14 cellular contexts compared by ENCODE assay signal in the genomic region with DNA sequence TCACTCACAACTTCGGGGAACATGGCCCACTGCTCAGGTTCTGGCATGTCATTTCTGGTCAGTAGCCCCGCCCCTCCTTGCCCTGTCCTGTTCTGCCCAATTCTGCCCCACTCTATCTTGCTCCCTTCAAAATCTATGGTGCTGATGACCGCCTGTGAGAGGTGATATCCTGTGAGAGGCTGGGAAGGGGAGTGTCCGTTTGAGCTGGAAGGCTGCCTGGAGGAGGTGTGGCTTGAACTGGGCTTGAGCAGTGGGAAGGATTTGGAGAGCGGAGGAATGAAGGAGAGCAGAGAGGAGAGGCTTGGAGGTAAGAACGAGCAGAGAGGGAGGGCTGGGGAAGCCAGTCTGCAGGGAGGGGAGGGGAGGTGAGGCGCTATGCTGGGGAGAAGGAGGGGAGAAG.
A peak's percentile ranks its signal among the peaks of the same experiment; 100 is the strongest.
DNase-seq lines count a peak whose midpoint lies in the region; ATAC-seq and TF ChIP-seq lines count a peak whose summit lies in the region.
"Had no signal": no experiment of that assay in that cellular context is flagged by ENCODE, and none has a peak within 500 bp of the region (broad histone marks: within the 10 kb centered on the region; RNA-seq: fewer than 3 reads in every experiment).

No MANE protein-coding gene starts in this region.

- H2AK9ac ChIP-seq in IMR-90 (replicated peaks; ENCODE audit: low read depth, low read length, poor library complexity): no peak overlapping the region

- H3K18ac ChIP-seq in IMR-90 (ENCODE audit: low read depth, low read length): no peak overlapping the region
- H3K18ac ChIP-seq in mesendoderm (ENCODE audit: low read length): no peak overlapping the region

- ATAC-seq in IMR-90 (ENCODE audit: low read depth) (peak; percentile 85), HG02981 (IDR thresholded peaks at IDR 0.05; ENCODE audit: unreplicated experiment) (no peak)
- ATAC-seq in stimulated activated naive CD8-positive, alpha-beta T cell treated with anti-CD3 and anti-CD28 coated beads, Interleukin-15, amount 100 ng/mL, for 72 hours: no peak
- ATAC-seq: CD8-positive, alpha-beta T cell had no signal

- H2AK5ac ChIP-seq in IMR-90 (ENCODE audit: low read depth, low read length) (no peak overlapping the region), mesendoderm (ENCODE audit: low read length) (no peak overlapping the region)

- H3K36me3 ChIP-seq in IMR-90 (ENCODE audit: control insufficient read depth, insufficient read depth, low read length) (no peaks in the 10 kb centered on the region), mesendoderm (ENCODE audit: control insufficient read depth, insufficient read depth, low read length) (no peaks in the 10 kb centered on the region)
- H3K36me3 ChIP-seq: WERI-Rb-1 had no signal

- H3K4me3 Mint-ChIP-seq in Calu3 (ENCODE audit: low read depth, unreplicated experiment): no peak overlapping the region
- H3K4me3 Mint-ChIP-seq in stimulated activated naive CD8-positive, alpha-beta T cell treated with anti-CD3 and anti-CD28 coated beads, Interleukin-15, amount 100 ng/mL, for 72 hours: no peak overlapping the region
- H3K4me3 Mint-ChIP-seq: activated T-cell treated with anti-CD3 and anti-CD28 coated beads, Interleukin-2, amount 50 U/mL, for 24 hours; CD8-positive, alpha-beta T cell had no signal

- H3K79me2 ChIP-seq in mesendoderm (ENCODE audit: control insufficient read depth, insufficient read depth, low read length): no peaks in the 10 kb centered on the region

- no peak overlapping the region for H2BK20ac ChIP-seq in IMR-90 (ENCODE audit: low read depth, low read length)

- H2BK120ac ChIP-seq in IMR-90 (ENCODE audit: low read depth, low read length): no peak overlapping the region
- no peak overlapping the region for H2BK120ac ChIP-seq in mesendoderm (ENCODE audit: low read depth, low read length)

- DNase-seq in Calu3 (peak; percentile 19), IMR-90 (peak; percentile 56), dorsolateral prefrontal cortex (peak in 2 of 10 donors; percentile 30 to 40), mesendoderm (peak; percentile 48), OCI-M2 (lab: John Stamatoyannopoulos, UW; ENCODE audit: unreplicated experiment) (no peak), HuH-7 (ENCODE audit: low spot score) (no peak)
- no peak for DNase-seq in stimulated activated naive CD8-positive, alpha-beta T cell treated with anti-CD3 and anti-CD28 coated beads, Interleukin-15, amount 100 ng/mL, for 72 hours
- DNase-seq: activated T-cell treated with anti-CD3 and anti-CD28 coated beads, Interleukin-2, amount 50 U/mL, for 24 hours; CD8-positive, alpha-beta T cell; central memory CD4-positive, alpha-beta T cell; NCI-H345; SHP77; WERI-Rb-1 had no signal

- peaks cover 9% of the 10 kb centered on the region for H3K4me1 Mint-ChIP-seq in Calu3 (ENCODE audit: low read depth, unreplicated experiment)
- no peaks in the 10 kb centered on the region for H3K4me1 Mint-ChIP-seq in stimulated activated naive CD8-positive, alpha-beta T cell treated with anti-CD3 and anti-CD28 coated beads, Interleukin-15, amount 100 ng/mL, for 72 hours

- H3K4ac ChIP-seq in IMR-90 (ENCODE audit: low read depth, low read length) (no peak overlapping the region), mesendoderm (ENCODE audit: low read depth, low read length) (no peak overlapping the region)

- no peak overlapping the region for H4K5ac ChIP-seq in IMR-90 (ENCODE audit: low read depth, low read length)
- no peak overlapping the region for H4K5ac ChIP-seq in mesendoderm (ENCODE audit: low read length)

- no peak overlapping the region for H3K9ac ChIP-seq in IMR-90 (ENCODE audit: low read depth, low read length)
- H3K9ac ChIP-seq in mesendoderm (ENCODE audit: low read length): no peak overlapping the region

- peaks cover 15% of the 10 kb centered on the region for H3K27me3 ChIP-seq in IMR-90 (ENCODE audit: control insufficient read depth, insufficient read depth, low read length)
- no peaks in the 10 kb centered on the region for H3K27me3 ChIP-seq in dorsolateral prefrontal cortex
- no peaks in the 10 kb centered on the region for H3K27me3 ChIP-seq in mesendoderm (ENCODE audit: insufficient read depth, low read length, poor library complexity)

- no peaks in the 10 kb centered on the region for H3K9me3 ChIP-seq in IMR-90 (ENCODE audit: control insufficient read depth, insufficient read depth, low read length)

- BruUV-seq in Calu3 (replicated peaks; lab: Mats Ljungman, UMichigan) (no TSS peak), IMR-90 (replicated peaks; lab: Mats Ljungman, UMichigan) (no TSS peak)

- H3K23ac ChIP-seq in IMR-90 (ENCODE audit: low read depth, low read length): no peak overlapping the region
- H3K23ac ChIP-seq in mesendoderm (ENCODE audit: low read length): no peak overlapping the region

- dilution Hi-C loops in IMR-90 (cut with HindIII; ENCODE audit: low sequenced_read_pairs, unreplicated experiment): no loop called here

- TF ChIP-seq CTCF in Calu3 (IDR thresholded peaks at IDR 0.05; ENCODE audit: unreplicated experiment) (no peak), IMR-90 (conservative IDR thresholded peaks at IDR 0.05; ENCODE audit: low read depth, low read length) (no peak), dorsolateral prefrontal cortex (IDR thresholded peaks at IDR 0.05 in 54 of 56, conservative IDR thresholded peaks at IDR 0.05 in 2 of 56; ENCODE audit: low read depth in 1 of 56, partially characterized antibody in 56 of 56) (no peak)

- H3K4me2 ChIP-seq in IMR-90 (ENCODE audit: low read depth, low read length) (no peak overlapping the region), mesendoderm (ENCODE audit: low read length) (no peak overlapping the region)

- no peak overlapping the region for H3K27ac Mint-ChIP-seq in Calu3 (ENCODE audit: unreplicated experiment)
- H3K27ac Mint-ChIP-seq in stimulated activated naive CD8-positive, alpha-beta T cell treated with anti-CD3 and anti-CD28 coated beads, Interleukin-15, amount 100 ng/mL, for 72 hours: no peak overlapping the region
- H3K27ac Mint-ChIP-seq: activated T-cell treated with anti-CD3 and anti-CD28 coated beads, Interleukin-2, amount 50 U/mL, for 24 hours; CD8-positive, alpha-beta T cell had no signal

- H3K27ac ChIP-seq in IMR-90 (ENCODE audit: insufficient read depth, low read length) (no peak overlapping the region), dorsolateral prefrontal cortex (peak overlapping the region in 29 of 59 donors; percentile 3 to 94 (median 79)), mesendoderm (ENCODE audit: low read depth, low read length) (no peak overlapping the region)
- H3K27ac ChIP-seq: WERI-Rb-1 had no signal

- TF ChIP-seq POLR2A in IMR-90 (IDR thresholded peaks at IDR 0.05; ENCODE audit: low read depth, low read length): no peak

- POLR2A ChIA-PET in IMR-90 (lab: Charles Lee; ENCODE audit: unreplicated experiment): interaction anchor here (0.7 kb wide), 1 partner anchor 77 kb away, joined by 9 read pairs; no protein-coding TSS in a partner anchor

- intact Hi-C loops in Calu3 (cut with micrococcal nuclease; ENCODE audit: unreplicated experiment) (no loop called here), IMR-90 (cut with micrococcal nuclease) (no loop called here), dorsolateral prefrontal cortex (cut with DNase I) (loop anchor here in 1 of 2 donors (10.0 kb wide), 1 partner anchor 124 kb away; no protein-coding TSS in a partner anchor)

- H3K4me3 ChIP-seq in IMR-90 (ENCODE audit: insufficient read depth, low read depth, low read length): no peak overlapping the region
- peak overlapping the region in 46 of 59 donors; percentile 1 to 55 (median 34) for H3K4me3 ChIP-seq in dorsolateral prefrontal cortex
- H3K4me3 ChIP-seq in mesendoderm (ENCODE audit: low read length): no peak overlapping the region

- in situ Hi-C loops in IMR-90 (cut with MboI; ENCODE audit: low sequenced_read_pairs): no loop called here

- no peak overlapping the region for H2BK5ac ChIP-seq in IMR-90 (ENCODE audit: low read depth, low read length, poor library complexity, severe bottlenecking)
- H2BK5ac ChIP-seq in mesendoderm (ENCODE audit: low read length): no peak overlapping the region

- H2AFZ ChIP-seq in IMR-90 (replicated peaks; ENCODE audit: low read length, poor library complexity): no peak overlapping the region

- no peak overlapping the region for H4K91ac ChIP-seq in IMR-90 (ENCODE audit: insufficient read depth, low read depth, low read length)

- H3K9me3 Mint-ChIP-seq in Calu3 (ENCODE audit: low read depth, unreplicated experiment): no peaks in the 10 kb centered on the region
- H3K9me3 Mint-ChIP-seq in stimulated activated naive CD8-positive, alpha-beta T cell treated with anti-CD3 and anti-CD28 coated beads, Interleukin-15, amount 100 ng/mL, for 72 hours: no peaks in the 10 kb centered on the region
- H3K9me3 Mint-ChIP-seq: activated T-cell treated with anti-CD3 and anti-CD28 coated beads, Interleukin-2, amount 50 U/mL, for 24 hours; CD8-positive, alpha-beta T cell had no signal

- WGBS in IMR-90 (ENCODE audit: extremely low coverage in 2 of 2, insufficient read length in 1 of 2), 2 experiments: 0% methylated on average over 1 of the region's 7 CpGs; no CpG with 5 or more reads in 1 of the 2 experiments
- WGBS in mesendoderm (ENCODE audit: extremely low coverage, insufficient coverage, low lambda C conversion rate): no CpG with 5 or more reads among the region's 7 CpGs

- H3K9me1 ChIP-seq in IMR-90 (ENCODE audit: insufficient read depth, low read length): peaks cover 3% of the 10 kb centered on the region

- H2BK15ac ChIP-seq in IMR-90 (ENCODE audit: low read depth, low read length): no peak overlapping the region
- no peak overlapping the region for H2BK15ac ChIP-seq in mesendoderm (replicated peaks; ENCODE audit: low read depth)

- no peaks in the 10 kb centered on the region for H4K20me1 ChIP-seq in IMR-90 (ENCODE audit: insufficient read depth, low read length)

- H3K79me1 ChIP-seq in IMR-90 (ENCODE audit: low read depth in 1 of 2, low read length in 2 of 2) (no peaks in the 10 kb centered on the region), mesendoderm (ENCODE audit: low read length) (no peaks in the 10 kb centered on the region)

- H4K8ac ChIP-seq in IMR-90 (ENCODE audit: low read depth in 2 of 2, low read length in 2 of 2) (no peak overlapping the region), mesendoderm (ENCODE audit: low read depth, low read length) (no peak overlapping the region)

- H3K4me1 ChIP-seq in IMR-90 (ENCODE audit: control insufficient read depth, insufficient read depth, low read length) (no peaks in the 10 kb centered on the region), mesendoderm (ENCODE audit: control insufficient read depth, low read depth, low read length) (no peaks in the 10 kb centered on the region)

- TF ChIP-seq RAD21 in IMR-90 (IDR thresholded peaks at IDR 0.05; ENCODE audit: low read length): no peak

- H3K14ac ChIP-seq in IMR-90 (replicated peaks; ENCODE audit: low read depth, low read length): no peak overlapping the region

- CTCF ChIA-PET in Calu3 (lab: Charles Lee): interaction anchor here (0.7 kb wide), 1 partner anchor 104 kb away, joined by 5 read pairs; no protein-coding TSS in a partner anchor
- CTCF ChIA-PET in IMR-90 (lab: Yijun Ruan, JAX): no interaction called here

- peaks cover 100% of the 10 kb centered on the region for H3K27me3 Mint-ChIP-seq in Calu3 (ENCODE audit: unreplicated experiment)
- H3K27me3 Mint-ChIP-seq in stimulated activated naive CD8-positive, alpha-beta T cell treated with anti-CD3 and anti-CD28 coated beads, Interleukin-15, amount 100 ng/mL, for 72 hours: peaks cover 8% of the 10 kb centered on the region
- H3K27me3 Mint-ChIP-seq: activated T-cell treated with anti-CD3 and anti-CD28 coated beads, Interleukin-2, amount 50 U/mL, for 24 hours had no signal

- no peak overlapping the region for H3K56ac ChIP-seq in IMR-90 (ENCODE audit: extremely low read depth, insufficient read depth, low read length)
- no peak overlapping the region for H3K56ac ChIP-seq in mesendoderm (ENCODE audit: low read length)

- H3K36me3 Mint-ChIP-seq in Calu3 (ENCODE audit: insufficient read depth, unreplicated experiment): no peaks in the 10 kb centered on the region
- H3K36me3 Mint-ChIP-seq: CD8-positive, alpha-beta T cell had no signal

Comparison
In these comparisons a context has a peak if more than half of its experiments do, and no peak if none do; other contexts are left out.
1. DNase-seq: peak in Calu3 (single experiment), IMR-90 (single experiment) and mesendoderm (single experiment); none in OCI-M2 (single experiment), stimulated activated naive CD8-positive, alpha-beta T cell treated with anti-CD3 and anti-CD28 coated beads, Interleukin-15, amount 100 ng/mL, for 72 hours (0 of 2) and HuH-7 (single experiment).
2. H3K4me3 ChIP-seq: peak in dorsolateral prefrontal cortex (46 of 59); none in IMR-90 (single experiment) and mesendoderm (single experiment).